17 cellular contexts compared by ENCODE assay signal in the genomic region with DNA sequence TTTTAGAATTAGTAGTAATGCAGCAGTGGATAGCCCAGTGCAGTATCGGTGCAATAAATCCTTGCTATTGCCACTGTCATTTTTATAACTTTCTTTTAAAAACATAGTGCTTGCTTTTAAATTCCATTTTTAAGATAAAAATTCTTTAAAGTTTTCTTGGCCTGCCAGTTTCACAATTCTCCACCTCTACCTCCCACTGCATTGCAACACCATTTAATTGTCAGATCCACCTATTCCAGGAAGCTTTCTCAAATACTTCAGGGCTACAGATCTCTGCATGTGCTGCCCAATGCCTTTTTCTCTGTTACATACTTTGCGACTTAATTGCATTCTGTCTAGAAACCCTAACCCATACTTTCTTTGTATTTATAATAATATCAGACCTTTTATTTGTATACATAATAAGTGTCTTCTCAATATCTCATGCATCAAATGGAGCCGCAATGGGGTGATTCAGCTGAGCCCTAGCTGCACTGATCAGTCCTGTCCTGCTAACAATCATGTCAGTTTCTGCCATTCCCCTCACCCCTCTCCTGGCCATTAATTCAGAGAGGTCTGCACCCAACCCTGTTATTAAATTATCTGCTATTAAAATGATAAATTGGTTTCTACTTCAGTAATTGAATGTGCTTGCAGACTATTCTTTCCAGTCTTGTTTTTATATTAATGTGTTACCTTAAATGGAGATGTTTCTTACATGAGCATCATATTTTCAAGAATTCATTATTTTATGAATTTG.
"Had no signal": no experiment of that assay in that cellular context is flagged by ENCODE, and none has a peak within 500 bp of the region (broad histone marks: within the 10 kb centered on the region; RNA-seq: fewer than 3 reads in every experiment).

No MANE protein-coding gene starts in this region.

- H3K36me3 Mint-ChIP-seq: activated naive CD4-positive, alpha-beta T cell treated with anti-CD3 and anti-CD28 coated beads, Interleukin-2, amount 50 U/mL, for 24 hours had no signal

- H3K27me3 Mint-ChIP-seq: activated CD4-positive, alpha-beta T cell treated with anti-CD3 and anti-CD28 coated beads, Interleukin-2, amount 10 ng/mL, durations not matched to agents 7 days and 5 days; activated naive CD4-positive, alpha-beta T cell treated with anti-CD3 and anti-CD28 coated beads, Interleukin-2, amount 50 U/mL, for 24 hours; central memory CD8-positive, alpha-beta T cell had no signal

- ATAC-seq: activated CD8-positive, alpha-beta T cell treated with anti-CD3 and anti-CD28 coated beads, Interleukin-2, amount 10 ng/mL, durations not matched to agents 7 days and 5 days; esophagus mucosa; stimulated activated naive CD8-positive, alpha-beta T cell treated with anti-CD3 and anti-CD28 coated beads, Interleukin-15, Interleukin-2, amounts not matched to agents 100 U/mL and 50 U/mL, for 24 hours; upper lobe of right lung had no signal

- H3K27ac Mint-ChIP-seq: activated CD4-positive, alpha-beta T cell treated with anti-CD3 and anti-CD28 coated beads, Interleukin-2, amount 10 ng/mL, durations not matched to agents 7 days and 5 days; activated CD8-positive, alpha-beta T cell treated with anti-CD3 and anti-CD28 coated beads, Interleukin-2, amount 10 ng/mL, durations not matched to agents 7 days and 5 days; activated naive CD4-positive, alpha-beta T cell treated with anti-CD3 and anti-CD28 coated beads, Interleukin-2, amount 50 U/mL, for 24 hours had no signal

- H3K4me3 ChIP-seq: left ventricle myocardium inferior, upper lobe of right lung had no signal

- H3K9me3 ChIP-seq: left ventricle myocardium inferior, upper lobe of right lung had no signal

- H3K27me3 ChIP-seq: upper lobe of right lung had no signal

- H3K4me1 Mint-ChIP-seq: activated CD4-positive, alpha-beta T cell treated with anti-CD3 and anti-CD28 coated beads, Interleukin-2, amount 10 ng/mL, durations not matched to agents 7 days and 5 days; activated naive CD4-positive, alpha-beta T cell treated with anti-CD3 and anti-CD28 coated beads, Interleukin-2, amount 50 U/mL, for 24 hours; central memory CD8-positive, alpha-beta T cell had no signal

- DNase-seq: activated CD4-positive, alpha-beta T cell treated with anti-CD3 and anti-CD28 coated beads, Interleukin-2, amount 10 ng/mL, durations not matched to agents 7 days and 5 days; activated CD4-positive, CD25-positive, alpha-beta regulatory T cell treated with anti-CD3 and anti-CD28 coated beads, Interleukin-2, amount 50 U/mL, for 72 hours; activated CD8-positive, alpha-beta T cell treated with anti-CD3 and anti-CD28 coated beads, Interleukin-2, amount 10 ng/mL, durations not matched to agents 7 days and 5 days; activated gamma-delta T cell treated with Interleukin-2 at 50 U/mL for 16 hours; effector memory CD4-positive, alpha-beta T cell; kidney glomerular epithelial cell; left ventricle myocardium inferior; mammary epithelial cell; occipital lobe; stimulated activated CD4-positive, alpha-beta T cell treated with anti-CD3 and anti-CD28 coated beads, Interleukin-4, amount 100 ng/mL, for 24 hours; stimulated activated naive CD8-positive, alpha-beta T cell treated with anti-CD3 and anti-CD28 coated beads, Interleukin-15, Interleukin-2, amounts not matched to agents 100 U/mL and 50 U/mL, for 24 hours; upper lobe of right lung; WERI-Rb-1 had no signal

- H3K36me3 ChIP-seq: left ventricle myocardium inferior, upper lobe of right lung, WERI-Rb-1 had no signal

- H3K4me1 ChIP-seq: left ventricle myocardium inferior had no signal

- H3K4me3 Mint-ChIP-seq: activated CD4-positive, alpha-beta T cell treated with anti-CD3 and anti-CD28 coated beads, Interleukin-2, amount 10 ng/mL, durations not matched to agents 7 days and 5 days; activated CD8-positive, alpha-beta T cell treated with anti-CD3 and anti-CD28 coated beads, Interleukin-2, amount 10 ng/mL, durations not matched to agents 7 days and 5 days; activated naive CD4-positive, alpha-beta T cell treated with anti-CD3 and anti-CD28 coated beads, Interleukin-2, amount 50 U/mL, for 24 hours; central memory CD8-positive, alpha-beta T cell; neural crest cell had no signal

- H3K27ac ChIP-seq: upper lobe of right lung, WERI-Rb-1 had no signal

- H3K9me3 Mint-ChIP-seq: activated CD4-positive, alpha-beta T cell treated with anti-CD3 and anti-CD28 coated beads, Interleukin-2, amount 10 ng/mL, durations not matched to agents 7 days and 5 days; activated naive CD4-positive, alpha-beta T cell treated with anti-CD3 and anti-CD28 coated beads, Interleukin-2, amount 50 U/mL, for 24 hours; neural crest cell had no signal
